29 cellular contexts compared by ENCODE assay signal in the genomic region with DNA sequence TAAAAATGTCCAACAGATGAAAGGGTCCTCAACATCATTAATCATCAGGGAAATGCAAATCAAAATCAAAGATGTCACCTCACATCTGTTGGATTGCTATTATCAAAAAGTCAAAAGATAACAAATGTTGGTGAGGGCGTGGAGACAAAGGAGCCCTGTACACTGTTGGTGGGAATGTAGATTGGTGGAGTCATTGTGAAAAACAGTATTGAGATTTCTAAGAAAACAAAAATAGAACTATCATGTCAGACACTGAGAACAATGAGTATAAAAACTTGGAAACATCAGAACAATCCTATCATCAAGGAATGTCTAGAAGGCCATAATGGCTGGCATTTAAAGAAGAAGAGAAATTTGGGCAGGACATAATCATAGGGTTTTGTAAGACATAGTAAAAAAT.
DNase-seq lines count a peak whose midpoint lies in the region; ATAC-seq, FAIRE-seq and TF ChIP-seq lines count a peak whose summit lies in the region.
"Had no signal": no experiment of that assay in that cellular context is flagged by ENCODE, and none has a peak within 500 bp of the region (broad histone marks: within the 10 kb centered on the region; RNA-seq: fewer than 3 reads in every experiment).

No MANE protein-coding gene starts in this region.

- TF ChIP-seq EP300 in GM12878 (IDR thresholded peaks at IDR 0.05; ENCODE audit: borderline replicate concordance in 1 of 2, control insufficient read depth in 1 of 2, low read depth in 2 of 2, low read length in 2 of 2) = no peak

- BruUV-seq in GM12878 (replicated peaks; lab: Mats Ljungman, UMichigan) = no TSS peak

- no peaks in the 10 kb centered on the region for H3K27me3 ChIP-seq in GM12878 (replicated peaks in 1 of 2; ENCODE audit: control insufficient read depth in 2 of 2, insufficient read depth in 2 of 2, low read length in 1 of 2)
- no peaks in the 10 kb centered on the region for H3K27me3 ChIP-seq in HAP-1 (ENCODE audit: low read depth)
- H3K27me3 ChIP-seq: BLaER1 treated with 17β-estradiol and CSF1 and Interleukin-3, amounts not matched to agents 10 nM and 100 nM; SJCRH30 had no signal

- no peak for TF ChIP-seq RAD21 in GM12878 (IDR thresholded peaks at IDR 0.05; ENCODE audit: insufficient read depth, low read depth, low read length)

- SMC1A ChIA-PET in GM12878 (lab: Charles Lee; ENCODE audit: uncharacterized antibody, unreplicated experiment) = no interaction called here

- ATAC-seq in GM18868 (IDR thresholded peaks at IDR 0.05; ENCODE audit: unreplicated experiment) (peak; percentile 46), GM21529 (IDR thresholded peaks at IDR 0.05; ENCODE audit: unreplicated experiment) (peak; percentile 46), HG03432 (IDR thresholded peaks at IDR 0.05; ENCODE audit: unreplicated experiment) (peak; percentile 48), GM12878 (peak; percentile 46; the same call in 2 of the 3 replicates), HG02763 (IDR thresholded peaks at IDR 0.05; ENCODE audit: unreplicated experiment) (no peak)
- ATAC-seq: GM23338, PC-3, Right ventricle myocardium inferior, SK-N-SH treated with all-trans-retinoic acid at 6 μM for 48 hours, T-helper 17 cell had no signal

- H3K9ac ChIP-seq in GM12878 (ENCODE audit: control insufficient read depth, insufficient read depth, low read length) = no peak overlapping the region
- H3K9ac ChIP-seq: BLaER1 treated with 17β-estradiol and CSF1 and Interleukin-3, amounts not matched to agents 10 nM and 100 nM had no signal

- RAD21 ChIA-PET in GM12878 (lab: Charles Lee; ENCODE audit: unreplicated experiment) = no interaction called here

- no peak for FAIRE-seq in GM12878 (lab: Jason Lieb, UNC)
- FAIRE-seq: A204.1, G401.6, GM12891 had no signal

- no peaks in the 10 kb centered on the region for H3K36me3 Mint-ChIP-seq in activated naive CD4-positive, alpha-beta T cell treated with anti-CD3 and anti-CD28 coated beads for 36 hours (ENCODE audit: low read depth)

- H3K36me3 ChIP-seq in GM12878 (ENCODE audit: control insufficient read depth in 2 of 2, insufficient read depth in 2 of 2, low read length in 1 of 2) (no peaks in the 10 kb centered on the region), HAP-1 (replicated peaks) (no peaks in the 10 kb centered on the region)
- H3K36me3 ChIP-seq: BLaER1 treated with 17β-estradiol and CSF1 and Interleukin-3, amounts not matched to agents 10 nM and 100 nM; SJCRH30 had no signal

- H3K79me2 ChIP-seq in GM12878 (ENCODE audit: control insufficient read depth, insufficient read depth, low read length) = no peaks in the 10 kb centered on the region

- intact Hi-C loops in GM12878 (cut with micrococcal nuclease; ENCODE audit: unreplicated experiment) = no loop called here
- intact Hi-C loops in activated naive CD4-positive, alpha-beta T cell treated with anti-CD3 and anti-CD28 coated beads for 36 hours (cut with micrococcal nuclease) = no loop called here

- no peak for TF ChIP-seq POLR2A in GM12878 (IDR thresholded peaks at IDR 0.05; ENCODE audit: low read depth, low read length)

- DNase-seq in GM12878 (ENCODE audit: low read depth, low spot score) (no peak), HAP-1 (ENCODE audit: low spot score in 2 of 2) (no peak)
- no peak for DNase-seq in activated naive CD4-positive, alpha-beta T cell treated with anti-CD3 and anti-CD28 coated beads for 36 hours
- DNase-seq: AML-193; Caco-2; CD4-positive, alpha-beta T cell; H9; HFFc6; KG1; MM.1S; NCI-H2029 treated with DMSO at 0.1 percent for 48 hours; NCI-H446 treated with DMSO at 0.1 percent for 48 hours; NCI-H526 treated with DMSO at 0.1 percent for 48 hours; NK-92 treated with Interleukin-12 subunit alpha and Interleukin-12 subunit beta, amount 100 ng/mL, for 24 hours; PC-3; SJCRH30; T-helper 17 cell; T1000 had no signal

- peaks cover 6% of the 10 kb centered on the region for H3K27me3 Mint-ChIP-seq in activated naive CD4-positive, alpha-beta T cell treated with anti-CD3 and anti-CD28 coated beads for 36 hours (ENCODE audit: low read depth)

- in situ Hi-C loops in GM12878 (cut with MboI) (no loop called here), HAP-1 (cut with MboI; ENCODE audit: low sequenced_read_pairs) (no loop called here)

- H3K4me2 ChIP-seq in GM12878 (ENCODE audit: control insufficient read depth, insufficient read depth) = no peak overlapping the region
- H3K4me2 ChIP-seq: BLaER1 treated with 17β-estradiol and CSF1 and Interleukin-3, amounts not matched to agents 10 nM and 100 nM; GM23338 had no signal

- CTCF ChIA-PET in GM12878 (lab: Yijun Ruan, JAX) = no interaction called here
- CTCF ChIA-PET in activated naive CD4-positive, alpha-beta T cell treated with anti-CD3 and anti-CD28 coated beads for 36 hours (lab: Charles Lee) = no interaction called here

- no peak overlapping the region for H3K4me3 Mint-ChIP-seq in activated naive CD4-positive, alpha-beta T cell treated with anti-CD3 and anti-CD28 coated beads for 36 hours
- H3K4me3 Mint-ChIP-seq: CD4-positive, alpha-beta T cell; GM23338; H9; HFFc6; T-helper 17 cell had no signal

- no peak overlapping the region for H3K27ac Mint-ChIP-seq in activated naive CD4-positive, alpha-beta T cell treated with anti-CD3 and anti-CD28 coated beads for 36 hours
- H3K27ac Mint-ChIP-seq: CD4-positive, alpha-beta T cell; GM23338; H9; HFFc6; T-helper 17 cell had no signal

- no peaks in the 10 kb centered on the region for H3K4me1 Mint-ChIP-seq in activated naive CD4-positive, alpha-beta T cell treated with anti-CD3 and anti-CD28 coated beads for 36 hours (ENCODE audit: low read depth)
- H3K4me1 Mint-ChIP-seq: GM23338, H9, T-helper 17 cell had no signal

- WGBS in GM12878 (ENCODE audit: insufficient coverage, insufficient replicate concordance, low lambda C conversion rate, missing lambda C conversion rate) = 3% methylated on average over 1 of the region's 1 CpG

- no peak overlapping the region for H2AFZ ChIP-seq in GM12878 (ENCODE audit: control insufficient read depth, low read depth, low read length)
- H2AFZ ChIP-seq: GM23338 had no signal

- H3K4me1 ChIP-seq in GM12878 (ENCODE audit: control insufficient read depth, insufficient read depth, low read length) (no peaks in the 10 kb centered on the region), HAP-1 (no peaks in the 10 kb centered on the region)
- H3K4me1 ChIP-seq: Caco-2 had no signal

- H3K9me3 ChIP-seq in GM12878 (replicated peaks; ENCODE audit: control insufficient read depth, insufficient read depth, low read length) (no peaks in the 10 kb centered on the region), HAP-1 (no peaks in the 10 kb centered on the region)
- H3K9me3 ChIP-seq: BLaER1 treated with 17β-estradiol and CSF1 and Interleukin-3, amounts not matched to agents 10 nM and 100 nM; Caco-2; SJCRH30 had no signal

- POLR2A ChIA-PET in GM12878 (lab: Charles Lee) = no interaction called here

- H3K9me3 Mint-ChIP-seq in activated naive CD4-positive, alpha-beta T cell treated with anti-CD3 and anti-CD28 coated beads for 36 hours = no peaks in the 10 kb centered on the region
- H3K9me3 Mint-ChIP-seq: CD4-positive, alpha-beta T cell; GM23338; HFFc6 had no signal

- H4K20me1 ChIP-seq in GM12878 (ENCODE audit: control insufficient read depth, insufficient read depth) = no peaks in the 10 kb centered on the region
- H4K20me1 ChIP-seq: BLaER1 treated with 17β-estradiol and CSF1 and Interleukin-3, amounts not matched to agents 10 nM and 100 nM had no signal

- no peak overlapping the region for H3K27ac ChIP-seq in GM12878 (ENCODE audit: control insufficient read depth, insufficient read depth)
- H3K27ac ChIP-seq: BLaER1 treated with 17β-estradiol and CSF1 and Interleukin-3, amounts not matched to agents 10 nM and 100 nM; SJCRH30 had no signal

- H3K4me3 ChIP-seq in GM12878 (no peak overlapping the region), HAP-1 (no peak overlapping the region)
- H3K4me3 ChIP-seq: BLaER1 treated with 17β-estradiol and CSF1 and Interleukin-3, amounts not matched to agents 10 nM and 100 nM; GM23338; SJCRH30 had no signal

- TF ChIP-seq CTCF in GM12878 (IDR thresholded peaks at IDR 0.05 in 2 of 3, conservative IDR thresholded peaks at IDR 0.05 in 1 of 3; ENCODE audit: control insufficient read depth in 2 of 3, extremely low read depth in 1 of 3, insufficient read depth in 1 of 3, low read depth in 3 of 3, low read length in 3 of 3) = no peak

TF ChIP-seq in GM12878, 131 proteins besides CTCF, POLR2A, EP300 and RAD21:
- TF ChIP-seq JUNB (IDR thresholded peaks at IDR 0.05) (peak; percentile 62), NBN (IDR thresholded peaks at IDR 0.05) (no peak), CREM (IDR thresholded peaks at IDR 0.05; ENCODE audit: low read depth) (0 out of 2 replicates have a peak, but pooled peaks have one; percentile 12), SUZ12 (IDR thresholded peaks at IDR 0.05; ENCODE audit: unreplicated experiment) (no peak), NFIC (IDR thresholded peaks at IDR 0.05; ENCODE audit: low read depth, low read length) (peak; percentile 31; the same call in 1 of the 2 replicates), CBX3 (IDR thresholded peaks at IDR 0.05; ENCODE audit: borderline replicate concordance, low read depth) (no peak)
